In genomic region chr19:6021878-6022569, GRCh38 we compare ENCODE assay signal across 8 cellular contexts. TPM values are rescaled to one million over a fixed set of nuclear protein-coding genes. Genes with fewer than 3 reads are reported as not detected.
DNase-seq lines count a peak whose midpoint lies in the region; ATAC-seq and TF ChIP-seq lines count a peak whose summit lies in the region.

No MANE protein-coding gene starts in this region.

- DNase-seq in AG04450 (ENCODE audit: low read depth, low spot score) (peak; percentile 21), H4 (ENCODE audit: low spot score) (peak; percentile 52), NCI-H69 (lab: John Stamatoyannopoulos, UW) (peak; percentile 94), mesenchymal stem cell (peak; percentile 83)
- peak; percentile 79 for DNase-seq in activated CD4-positive, alpha-beta memory T cell treated with anti-CD3 and anti-CD28 coated beads, Interleukin-2, amount 10 ng/mL, durations not matched to agents 7 days and 5 days
- DNase-seq in effector memory CD4-positive, alpha-beta T cell: peak; percentile 41 to 63 (median 44)
- peak; percentile 39 for DNase-seq in stimulated activated CD8-positive, alpha-beta memory T cell treated with anti-CD3 and anti-CD28 coated beads, Interleukin-15, amount 100 ng/mL, for 24 hours (ENCODE audit: low read depth)

- peak overlapping the region in 1 of 2 experiments; percentile 28 for H3K18ac ChIP-seq in mesenchymal stem cell (ENCODE audit: low read depth in 1 of 2, low read length in 2 of 2)

- H3K4me2 ChIP-seq in mesenchymal stem cell (ENCODE audit: low read length, poor library complexity, severe bottlenecking): peak overlapping the region; percentile 66

- no peak overlapping the region for H2BK15ac ChIP-seq in mesenchymal stem cell (ENCODE audit: low read depth, poor library complexity, severe bottlenecking)

- H3K4me3 Mint-ChIP-seq in activated CD4-positive, alpha-beta memory T cell treated with anti-CD3 and anti-CD28 coated beads, Interleukin-2, amount 10 ng/mL, durations not matched to agents 7 days and 5 days: no peak overlapping the region

- H3K4me1 ChIP-seq in effector memory CD4-positive, alpha-beta T cell (ENCODE audit: control insufficient read depth, insufficient read depth, low read length, poor library complexity, severe bottlenecking): no peaks in the 10 kb centered on the region
- H3K4me1 ChIP-seq in mesenchymal stem cell (ENCODE audit: control insufficient read depth, insufficient read depth, low read depth, low read length): peaks cover 13% of the 10 kb centered on the region

- no peak overlapping the region for H3K27ac ChIP-seq in AG04450 (ENCODE audit: low read depth, low read length)
- H3K27ac ChIP-seq in effector memory CD4-positive, alpha-beta T cell (ENCODE audit: insufficient read depth, low read length, poor library complexity, severe bottlenecking): no peak overlapping the region
- H3K27ac ChIP-seq in mesenchymal stem cell (ENCODE audit: low read length, poor library complexity, severe bottlenecking): no peak overlapping the region

- CTCF ChIA-PET in AG04450 (lab: Charles Lee): interaction anchor here (0.6 to 3.1 kb wide), 23 partner anchors 8 to 791 kb away, joined by 3 to 38 read pairs (median 6); partner anchors contain the start of gene NRTN
- CTCF ChIA-PET in activated CD4-positive, alpha-beta memory T cell treated with anti-CD3 and anti-CD28 coated beads, Interleukin-2, amount 10 ng/mL, durations not matched to agents 7 days and 5 days (lab: Charles Lee): interaction anchor here (0.6 to 3.8 kb wide), 16 partner anchors 8 to 372 kb away, joined by 3 to 30 read pairs (median 4); partner anchors contain the start of gene NRTN

- no peak for ATAC-seq in GM19452 (IDR thresholded peaks at IDR 0.05; ENCODE audit: unreplicated experiment)

- H3K36me3 ChIP-seq in effector memory CD4-positive, alpha-beta T cell (ENCODE audit: control insufficient read depth, insufficient read depth, low read length): no peaks in the 10 kb centered on the region
- H3K36me3 ChIP-seq in mesenchymal stem cell (ENCODE audit: control insufficient read depth in 1 of 2, insufficient read depth in 2 of 2, low read depth in 1 of 2, low read length in 2 of 2): peaks cover 7 to 55% of the 10 kb centered on the region in 2 experiments

- H3K4me1 Mint-ChIP-seq in activated CD4-positive, alpha-beta memory T cell treated with anti-CD3 and anti-CD28 coated beads, Interleukin-2, amount 10 ng/mL, durations not matched to agents 7 days and 5 days: no peaks in the 10 kb centered on the region

- H4K8ac ChIP-seq in mesenchymal stem cell (ENCODE audit: low read length): peak overlapping the region; percentile 83

- 46% methylated on average over 29 of the region's 29 CpGs for WGBS in mesenchymal stem cell

- H3K79me1 ChIP-seq in mesenchymal stem cell (replicated peaks; ENCODE audit: low read length, poor library complexity, severe bottlenecking): no peaks in the 10 kb centered on the region

- no peak overlapping the region for H3K23ac ChIP-seq in mesenchymal stem cell (ENCODE audit: low read length in 2 of 2)

- no peak overlapping the region for H3K9ac ChIP-seq in mesenchymal stem cell (ENCODE audit: low read length)

- peak overlapping the region; percentile 64 for H2AFZ ChIP-seq in mesenchymal stem cell (ENCODE audit: low read depth, low read length)

- no peaks in the 10 kb centered on the region for H3K27me3 Mint-ChIP-seq in activated CD4-positive, alpha-beta memory T cell treated with anti-CD3 and anti-CD28 coated beads, Interleukin-2, amount 10 ng/mL, durations not matched to agents 7 days and 5 days

- no peaks in the 10 kb centered on the region for H3K36me3 Mint-ChIP-seq in activated CD4-positive, alpha-beta memory T cell treated with anti-CD3 and anti-CD28 coated beads, Interleukin-2, amount 10 ng/mL, durations not matched to agents 7 days and 5 days (ENCODE audit: low read depth)

- no peaks in the 10 kb centered on the region; the same call in 1 of the 2 replicates for H3K9me3 ChIP-seq in AG04450 (ENCODE audit: control insufficient read depth, insufficient read depth, low read length)
- H3K9me3 ChIP-seq in effector memory CD4-positive, alpha-beta T cell (ENCODE audit: control insufficient read depth, low read length): no peaks in the 10 kb centered on the region
- H3K9me3 ChIP-seq in mesenchymal stem cell (ENCODE audit: control insufficient read depth, low read length): no peaks in the 10 kb centered on the region

- no peaks in the 10 kb centered on the region for H3K9me3 Mint-ChIP-seq in activated CD4-positive, alpha-beta memory T cell treated with anti-CD3 and anti-CD28 coated beads, Interleukin-2, amount 10 ng/mL, durations not matched to agents 7 days and 5 days

- H4K91ac ChIP-seq in mesenchymal stem cell (ENCODE audit: low read length): peak overlapping the region; percentile 65

- peak; percentile 60 for TF ChIP-seq CTCF in AG04450 (IDR thresholded peaks at IDR 0.05; ENCODE audit: low read depth, low read length)

- H3K27me3 ChIP-seq in AG04450 (ENCODE audit: control insufficient read depth, insufficient read depth, low read length) (peaks cover 4% of the 10 kb centered on the region), mesenchymal stem cell (ENCODE audit: control insufficient read depth in 1 of 2, insufficient read depth in 1 of 2, low read length in 2 of 2) (peaks cover 0 to 3% of the 10 kb centered on the region in 2 experiments)
- H3K27me3 ChIP-seq in effector memory CD4-positive, alpha-beta T cell (replicated peaks; ENCODE audit: control insufficient read depth, insufficient read depth, low read length, poor library complexity, severe bottlenecking): no peaks in the 10 kb centered on the region

- H3K4me3 ChIP-seq in AG04450 (ENCODE audit: low read depth, low read length) (no peak overlapping the region), mesenchymal stem cell (ENCODE audit: insufficient read depth in 1 of 2, low read depth in 1 of 2, low read length in 2 of 2) (no peak overlapping the region)
- no peak overlapping the region for H3K4me3 ChIP-seq in effector memory CD4-positive, alpha-beta T cell (ENCODE audit: insufficient read depth, low read depth, low read length, poor library complexity, severe bottlenecking)

- H3K4ac ChIP-seq in mesenchymal stem cell (ENCODE audit: low read depth in 1 of 2, low read length in 2 of 2): no peak overlapping the region

- POLR2A ChIA-PET in AG04450 (lab: Yijun Ruan, JAX): interaction anchor here (0.5 to 1.2 kb wide), 4 partner anchors 16 to 250 kb away, joined by 3 to 6 read pairs (median 4); partner anchors contain the start of gene NRTN
- POLR2A ChIA-PET in activated CD4-positive, alpha-beta memory T cell treated with anti-CD3 and anti-CD28 coated beads, Interleukin-2, amount 10 ng/mL, durations not matched to agents 7 days and 5 days (lab: Charles Lee): interaction anchor here (0.7 to 1.2 kb wide), 2 partner anchors 44 to 218 kb away, joined by 3 to 4 read pairs; partner anchors contain the start of gene RANBP3

- peak overlapping the region; percentile 2 for H2BK120ac ChIP-seq in mesenchymal stem cell (ENCODE audit: low read depth, low read length)

- H2BK12ac ChIP-seq in mesenchymal stem cell (ENCODE audit: low read length in 2 of 2): peak overlapping the region; percentile 25 to 28

- H2BK5ac ChIP-seq in mesenchymal stem cell (ENCODE audit: low read depth, low read length, poor library complexity, severe bottlenecking): no peak overlapping the region

- H2AK5ac ChIP-seq in mesenchymal stem cell (ENCODE audit: low read length, severe bottlenecking): no peak overlapping the region

- H3K27ac Mint-ChIP-seq in activated CD4-positive, alpha-beta memory T cell treated with anti-CD3 and anti-CD28 coated beads, Interleukin-2, amount 10 ng/mL, durations not matched to agents 7 days and 5 days: no peak overlapping the region

- H3K14ac ChIP-seq in mesenchymal stem cell (ENCODE audit: low read length in 2 of 2): no peak overlapping the region

RNA-seq across cellular contexts. Expression of gene RANBP3, which starts 44.1 kb away (rescaled TPM):
- polyA plus RNA-seq in AG04450 (2011; rRNA removed): 62.6 and 81.9 TPM in 2 replicates
- 45.8 and 76.4 TPM in 2 replicates for polyA minus RNA-seq in AG04450 (2011; rRNA and poly(A)+ RNA removed)
- 54.2 and 70.6 TPM in 2 replicates for total RNA-seq in H4 (2014; rRNA removed; shearing (Covaris generic))
- total RNA-seq in activated CD4-positive, alpha-beta memory T cell treated with anti-CD3 and anti-CD28 coated beads, Interleukin-2, amount 10 ng/mL, durations not matched to agents 7 days and 5 days: 10 to 100 TPM; 78.1 to 85.1 TPM
- 80.2 TPM for polyA plus RNA-seq in mesenchymal stem cell (2013, experiment 1 of 2)
- polyA plus RNA-seq in mesenchymal stem cell (2013, experiment 2 of 2): 75.1 TPM

Comparison
In these comparisons a context has a peak if more than half of its experiments do, and no peak if none do; other contexts are left out.
1. DNase-seq: peak in every context shown above with its lines; median percentile 94 in NCI-H69; 83 in mesenchymal stem cell; 79 in activated CD4-positive, alpha-beta memory T cell treated with anti-CD3 and anti-CD28 coated beads, Interleukin-2, amount 10 ng/mL, durations not matched to agents 7 days and 5 days; 52 in H4; 44 in effector memory CD4-positive, alpha-beta T cell; 39 in stimulated activated CD8-positive, alpha-beta memory T cell treated with anti-CD3 and anti-CD28 coated beads, Interleukin-15, amount 100 ng/mL, for 24 hours; 21 in AG04450.